Comparison of ENCODE assay signal across 18 cellular contexts in genomic region chr7:47472444-47473157, GRCh38.
DNase-seq lines count a peak whose midpoint lies in the region; ATAC-seq and TF ChIP-seq lines count a peak whose summit lies in the region.
"Had no signal": no experiment of that assay in that cellular context is flagged by ENCODE, and none has a peak within 500 bp of the region (broad histone marks: within the 10 kb centered on the region; RNA-seq: fewer than 3 reads in every experiment).

No MANE protein-coding gene starts in this region.

- H3K36me3 Mint-ChIP-seq in MCF 10A (ENCODE audit: insufficient read depth, unreplicated experiment) (peaks cover 7% of the 10 kb centered on the region), mesothelial cell of epicardium (peaks cover 23% of the 10 kb centered on the region)
- H3K36me3 Mint-ChIP-seq: CD8-positive, alpha-beta memory T cell had no signal

- intact Hi-C loops in breast epithelium (cut with DNase I; ENCODE audit: low total_unique reads): no loop called here
- intact Hi-C loops in MCF 10A (cut with micrococcal nuclease): no loop called here
- intact Hi-C loops in thyroid gland (cut with DNase I): no loop called here

- peaks cover 5% of the 10 kb centered on the region for H3K4me1 Mint-ChIP-seq in MCF 10A (ENCODE audit: insufficient read depth, unreplicated experiment)
- H3K4me1 Mint-ChIP-seq in mesothelial cell of epicardium: peaks cover 29% of the 10 kb centered on the region
- H3K4me1 Mint-ChIP-seq: CD8-positive, alpha-beta memory T cell; T-helper 17 cell had no signal

- no peak overlapping the region for H3K4me3 Mint-ChIP-seq in MCF 10A (ENCODE audit: unreplicated experiment)
- H3K4me3 Mint-ChIP-seq in mesothelial cell of epicardium: no peak overlapping the region
- H3K4me3 Mint-ChIP-seq: activated B cell treated with CpG ODN at 0.5 μM for 24 hours; CD8-positive, alpha-beta memory T cell; T-helper 17 cell had no signal

- H3K9me3 Mint-ChIP-seq in MCF 10A (ENCODE audit: unreplicated experiment): no peaks in the 10 kb centered on the region
- H3K9me3 Mint-ChIP-seq in mesothelial cell of epicardium: peaks cover 10% of the 10 kb centered on the region
- H3K9me3 Mint-ChIP-seq: activated B cell treated with CpG ODN at 0.5 μM for 24 hours had no signal

- TF ChIP-seq POLR2A in breast epithelium (IDR thresholded peaks at IDR 0.05) (no peak), thyroid gland (IDR thresholded peaks at IDR 0.05) (no peak)

- H3K4me3 ChIP-seq in breast epithelium (no peak overlapping the region), thyroid gland (replicated peaks in 1 of 3) (no peak overlapping the region)
- H3K4me3 ChIP-seq: HAP-1, mucosa of descending colon had no signal

- no peak for DNase-seq in breast epithelium (ENCODE audit: low spot score in 2 of 2)
- no peak for DNase-seq in MCF 10A (ENCODE audit: unreplicated experiment)
- DNase-seq in mesothelial cell of epicardium (ENCODE audit: low spot score in 2 of 2, unreplicated experiment in 2 of 2): no peak
- no peak for DNase-seq in thyroid gland
- no peak for DNase-seq in cerebellar cortex (ENCODE audit: low spot score)
- no peak for DNase-seq in NCI-H187 (lab: John Stamatoyannopoulos, UW)
- DNase-seq: activated B cell treated with CpG ODN at 0.5 μM for 24 hours; activated effector memory CD4-positive, alpha-beta T cell treated with anti-CD3 and anti-CD28 coated beads, Interleukin-2, amount 50 U/mL, for 16 hours; CD8-positive, alpha-beta memory T cell; erythroblast; head of caudate nucleus; islet precursor cell; mucosa of descending colon; NCI-H1048; T-helper 17 cell had no signal

- CTCF ChIA-PET in MCF 10A (lab: Yijun Ruan, JAX): interaction anchor here (0.7 kb wide), 1 partner anchor 59 kb away, joined by 3 read pairs; no protein-coding TSS in a partner anchor

- H3K9me3 ChIP-seq in breast epithelium (no peaks in the 10 kb centered on the region), thyroid gland (no peaks in the 10 kb centered on the region)
- H3K9me3 ChIP-seq: HAP-1, mucosa of descending colon had no signal

- H3K36me3 ChIP-seq in breast epithelium (no peaks in the 10 kb centered on the region), thyroid gland (no peaks in the 10 kb centered on the region)

- TF ChIP-seq CTCF in breast epithelium (IDR thresholded peaks at IDR 0.05) (no peak), MCF 10A (IDR thresholded peaks at IDR 0.05; ENCODE audit: unreplicated experiment) (no peak), VCaP (conservative IDR thresholded peaks at IDR 0.05) (no peak), mesothelial cell of epicardium (IDR thresholded peaks at IDR 0.05; ENCODE audit: unreplicated experiment) (no peak), thyroid gland (IDR thresholded peaks at IDR 0.05) (no peak)

- H3K4me1 ChIP-seq in breast epithelium (peaks cover 0 to 7% of the 10 kb centered on the region in 2 donors), thyroid gland (peaks cover 29 to 52% of the 10 kb centered on the region in 2 donors)

- ATAC-seq in GM21576 (IDR thresholded peaks at IDR 0.05; ENCODE audit: unreplicated experiment): no peak
- ATAC-seq: mucosa of descending colon, T-helper 17 cell had no signal

- H3K27me3 ChIP-seq in breast epithelium: no peaks in the 10 kb centered on the region
- no peaks in the 10 kb centered on the region for H3K27me3 ChIP-seq in thyroid gland

- H3K27me3 Mint-ChIP-seq in MCF 10A (ENCODE audit: insufficient read depth, unreplicated experiment): no peaks in the 10 kb centered on the region
- no peaks in the 10 kb centered on the region for H3K27me3 Mint-ChIP-seq in mesothelial cell of epicardium (ENCODE audit: low read depth)
- H3K27me3 Mint-ChIP-seq: activated B cell treated with CpG ODN at 0.5 μM for 24 hours, T-helper 17 cell had no signal

- H3K27ac ChIP-seq in breast epithelium (peak overlapping the region; percentile 0 to 10), VCaP (peak overlapping the region; percentile 96), thyroid gland (peak overlapping the region in 2 of 3 donors; percentile 42 to 80)

- H3K27ac Mint-ChIP-seq in MCF 10A (ENCODE audit: low read depth, unreplicated experiment) (no peak overlapping the region), mesothelial cell of epicardium (peak overlapping the region; percentile 86)
- H3K27ac Mint-ChIP-seq: activated B cell treated with CpG ODN at 0.5 μM for 24 hours; CD8-positive, alpha-beta memory T cell; T-helper 17 cell had no signal

- POLR2A ChIA-PET in MCF 10A (lab: Yijun Ruan, JAX): no interaction called here

- BruUV-seq in MCF 10A (replicated peaks; lab: Mats Ljungman, UMichigan): no TSS peak

- WGBS in thyroid gland, 2 donors: 85 to 91% methylated on average over 16 to 19 of the region's 19 CpGs

Comparison
In these comparisons a context has a peak if more than half of its experiments do, and no peak if none do; other contexts are left out.
1. H3K27ac ChIP-seq: peak in every context shown above with its lines; median percentile 96 in VCaP; 61 in thyroid gland; 5 in breast epithelium.